ENCODE assay signal across 8 cellular contexts in the genomic region with DNA sequence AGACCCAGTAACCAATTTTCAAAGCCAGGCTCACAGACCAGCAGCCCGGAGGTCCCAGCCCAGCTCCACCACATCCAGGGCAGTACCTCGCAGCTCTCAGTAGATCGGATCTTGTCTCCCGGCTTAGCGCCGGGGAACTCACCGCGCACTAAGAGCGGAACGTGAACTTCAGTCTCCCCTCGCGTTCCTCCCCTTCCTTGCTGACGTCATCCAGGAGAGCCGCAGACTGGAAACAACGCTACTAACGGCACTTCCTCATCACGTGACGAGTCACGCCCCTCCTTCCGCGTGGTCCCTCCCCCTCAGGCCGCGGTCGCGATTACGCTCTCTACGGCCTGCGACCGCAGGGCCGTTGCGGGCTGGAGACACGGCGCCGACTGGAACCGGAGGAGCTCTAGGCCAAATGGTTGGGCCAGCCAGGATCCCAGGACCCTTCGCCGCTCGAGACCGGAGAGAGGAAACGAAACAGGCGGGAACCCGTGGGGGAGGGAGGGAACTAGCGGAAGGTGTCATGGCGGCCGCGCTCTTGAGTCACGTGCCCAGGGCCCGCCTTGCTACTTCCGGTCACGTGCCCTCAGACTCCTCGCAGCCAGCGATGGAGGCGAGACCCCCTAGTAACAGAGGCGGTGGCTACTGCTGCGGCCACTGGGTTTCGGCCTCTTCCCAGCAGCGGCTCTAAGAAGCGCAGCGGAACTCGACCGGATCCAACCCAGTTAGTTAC. TPM values are rescaled to one million over a fixed set of nuclear protein-coding genes. Genes with fewer than 3 reads are reported as not detected.
DNase-seq lines count a peak whose midpoint lies in the region; ATAC-seq and TF ChIP-seq lines count a peak whose summit lies in the region.

GTF2H1 (plus strand) TSS at position 577 of the 721 bp plus-strand sequence. CDS start 10,508 bp downstream, outside the sequence.
HPS5 (minus strand) TSS at position 150 of the 721 bp plus-strand sequence. CDS start 4,282 bp downstream, outside the sequence.

- peaks cover 37% of the 10 kb centered on the region for H3K4me1 Mint-ChIP-seq in WTC11

- DNase-seq in AG04449 (ENCODE audit: low read depth, low spot score) (peak; percentile 91), NCI-H2227 treated with DMSO at 0.1 percent for 48 hours (lab: John Stamatoyannopoulos, UW) (peak; percentile 98), WTC11 (ENCODE audit: low spot score) (peak; percentile 94), cardiac fibroblast (ENCODE audit: low read depth in 2 of 2) (peak; percentile 99), iPS-NIHi7 (ENCODE audit: extremely low spot score) (peak; percentile 98), smooth muscle cell of the brain vasculature (ENCODE audit: low read depth, low spot score) (peak; percentile 95)

- H3K4me3 Mint-ChIP-seq in WTC11: peak within 1 kb of the TSS; percentile 96

- TF ChIP-seq CTCF in AG04449 (IDR thresholded peaks at IDR 0.05; ENCODE audit: insufficient read depth, low read length, missing control alignments) (no peak), WTC11 (IDR thresholded peaks at IDR 0.05) (no peak), cardiac fibroblast (IDR thresholded peaks at IDR 0.05; ENCODE audit: low read depth, low read length) (no peak)

- H3K4me3 ChIP-seq in AG04449 (ENCODE audit: low read depth, low read length) (peak within 1 kb of the TSS; percentile 94), cardiac fibroblast (replicated peaks in 1 of 2; ENCODE audit: low read depth in 2 of 2, low read length in 2 of 2) (peak within 1 kb of the TSS; percentile 65 to 77)

- no peaks in the 10 kb centered on the region for H3K27me3 Mint-ChIP-seq in WTC11 (ENCODE audit: low read depth)

- peak within 1 kb of the TSS; percentile 99 for H3K27ac Mint-ChIP-seq in WTC11

- ATAC-seq in GM18907 (IDR thresholded peaks at IDR 0.05; ENCODE audit: unreplicated experiment) (peak; percentile 86), HG03159 (IDR thresholded peaks at IDR 0.05; ENCODE audit: unreplicated experiment) (peak; percentile 89), WTC11 (peak; percentile 92)

- H3K36me3 Mint-ChIP-seq in WTC11: peaks cover 13% of the 10 kb centered on the region

- CTCF ChIA-PET in AG04449 (lab: Yijun Ruan, JAX): interaction anchor here (1.4 kb wide), 1 partner anchor 78 kb away, joined by 4 read pairs; no protein-coding TSS in a partner anchor
- CTCF ChIA-PET in WTC11 (lab: Charles Lee): interaction anchor here (0.7 to 1.6 kb wide), 3 partner anchors 78 to 212 kb away, joined by 3 to 8 read pairs (median 5); no protein-coding TSS in a partner anchor

- POLR2A ChIA-PET in AG04449 (lab: Yijun Ruan, JAX) (interaction anchor here (0.7 to 3.5 kb wide), 7 partner anchors 10 to 88 kb away, joined by 3 to 46 read pairs (median 4); partner anchors contain the start of gene LDHA), WTC11 (lab: Charles Lee) (no interaction called here)

- H3K9me3 Mint-ChIP-seq in WTC11: no peaks in the 10 kb centered on the region

TF ChIP-seq in WTC11, 78 proteins besides CTCF, POLR2A, EP300 and RAD21 (continues in another document):
- TF ChIP-seq HMGXB4 (CRISPR knock-in tag; IDR thresholded peaks at IDR 0.05) (no peak), NFE2L1 (CRISPR knock-in tag; IDR thresholded peaks at IDR 0.05) (peak; percentile 63), ATF2 (CRISPR knock-in tag; IDR thresholded peaks at IDR 0.05; ENCODE audit: borderline replicate concordance, low read depth) (no peak), IRF2 (CRISPR knock-in tag; IDR thresholded peaks at IDR 0.05; ENCODE audit: borderline replicate concordance, low read depth) (no peak), GRHL2 (CRISPR knock-in tag; IDR thresholded peaks at IDR 0.05; ENCODE audit: insufficient replicate concordance, severe bottlenecking) (no peak), NFYB (CRISPR knock-in tag; conservative IDR thresholded peaks at IDR 0.05; ENCODE audit: low read depth) (no peak), OVOL2 (CRISPR knock-in tag; IDR thresholded peaks at IDR 0.05; ENCODE audit: borderline replicate concordance) (no peak), GABPB1 (CRISPR knock-in tag; IDR thresholded peaks at IDR 0.05) (peak; percentile 86), HMGA2 (CRISPR knock-in tag; IDR thresholded peaks at IDR 0.05) (no peak), ZSCAN18 (CRISPR knock-in tag; IDR thresholded peaks at IDR 0.05) (no peak), RELA (CRISPR knock-in tag; IDR thresholded peaks at IDR 0.05; ENCODE audit: borderline replicate concordance) (0 out of 2 replicates have a peak, but pooled peaks have one; percentile 46), MXD4 (CRISPR knock-in tag; IDR thresholded peaks at IDR 0.05; ENCODE audit: borderline replicate concordance) (no peak), KAT7 (CRISPR knock-in tag; IDR thresholded peaks at IDR 0.05; ENCODE audit: borderline replicate concordance) (no peak), ZNF121 (CRISPR knock-in tag; IDR thresholded peaks at IDR 0.05) (no peak), TEAD4 (CRISPR knock-in tag; IDR thresholded peaks at IDR 0.05) (no peak), ZNF423 (CRISPR knock-in tag; IDR thresholded peaks at IDR 0.05) (no peak), ZNF671 (CRISPR knock-in tag; IDR thresholded peaks at IDR 0.05) (no peak), SP1 (CRISPR knock-in tag; conservative IDR thresholded peaks at IDR 0.05) (peak; percentile 97)
- TF ChIP-seq, protein P1, sequence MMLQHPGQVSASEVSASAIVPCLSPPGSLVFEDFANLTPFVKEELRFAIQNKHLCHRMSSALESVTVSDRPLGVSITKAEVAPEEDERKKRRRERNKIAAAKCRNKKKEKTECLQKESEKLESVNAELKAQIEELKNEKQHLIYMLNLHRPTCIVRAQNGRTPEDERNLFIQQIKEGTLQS (CRISPR knock-in tag; conservative IDR thresholded peaks at IDR 0.05): no peak
- TF ChIP-seq, protein P2, sequence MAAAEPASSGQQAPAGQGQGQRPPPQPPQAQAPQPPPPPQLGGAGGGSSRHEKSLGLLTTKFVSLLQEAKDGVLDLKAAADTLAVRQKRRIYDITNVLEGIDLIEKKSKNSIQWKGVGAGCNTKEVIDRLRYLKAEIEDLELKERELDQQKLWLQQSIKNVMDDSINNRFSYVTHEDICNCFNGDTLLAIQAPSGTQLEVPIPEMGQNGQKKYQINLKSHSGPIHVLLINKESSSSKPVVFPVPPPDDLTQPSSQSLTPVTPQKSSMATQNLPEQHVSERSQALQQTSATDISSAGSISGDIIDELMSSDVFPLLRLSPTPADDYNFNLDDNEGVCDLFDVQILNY (CRISPR knock-in tag; IDR thresholded peaks at IDR 0.05): peak; percentile 88

RNA-seq across cellular contexts. Expression of gene GTF2H1, which starts in this region (rescaled TPM):
- total RNA-seq in WTC11 (2021): 21.0 to 24.1 TPM (median 23.0 TPM) in 3 replicates

RNA-seq across cellular contexts. Expression of gene HPS5, which starts in this region (rescaled TPM):
- 14.9 to 15.3 TPM (median 15.0 TPM) in 3 replicates for total RNA-seq in WTC11 (2021)

Comparison
In these comparisons a context has a peak if more than half of its experiments do, and no peak if none do; other contexts are left out.
1. Peak in every context shown above with its lines: DNase-seq, ATAC-seq and H3K4me3 ChIP-seq.